In the genomic region with DNA sequence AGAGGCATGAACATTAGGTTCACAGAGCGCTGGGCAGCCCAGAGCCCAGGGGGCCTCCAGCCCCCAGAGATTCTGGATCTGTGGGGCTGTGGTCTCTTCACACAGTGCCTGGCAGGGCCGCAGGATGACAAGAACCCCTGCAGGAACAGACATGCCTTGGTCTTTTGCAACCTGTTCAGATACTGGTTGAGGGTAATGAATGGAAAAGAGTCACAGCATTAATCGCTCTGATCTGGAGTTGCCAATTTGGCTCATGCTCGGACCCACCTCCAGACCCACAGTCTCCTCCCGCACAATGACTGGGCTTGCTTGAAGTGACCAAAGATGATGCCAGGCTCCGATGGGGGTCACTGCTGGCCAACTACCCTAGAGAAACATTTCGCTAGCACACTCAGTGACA, we compare ENCODE assay signal across 26 cellular contexts.
"Had no signal": no experiment of that assay in that cellular context is flagged by ENCODE, and none has a peak within 500 bp of the region (broad histone marks: within the 10 kb centered on the region; RNA-seq: fewer than 3 reads in every experiment).

No MANE protein-coding gene starts in this region.

- H3K4me1 Mint-ChIP-seq: activated naive CD8-positive, alpha-beta T cell treated with anti-CD3 and anti-CD28 coated beads, Interleukin-2, amount 10 ng/mL, durations not matched to agents 7 days and 5 days had no signal

- H3K9me3 Mint-ChIP-seq: activated B cell treated with CpG ODN at 0.5 μM for 24 hours; activated CD8-positive, alpha-beta T cell treated with anti-CD3 and anti-CD28 coated beads for 36 hours; activated naive CD8-positive, alpha-beta T cell treated with anti-CD3 and anti-CD28 coated beads, Interleukin-2, amount 10 ng/mL, durations not matched to agents 7 days and 5 days; activated T-cell treated with anti-CD3 and anti-CD28 coated beads, Interleukin-2, amount 50 U/mL, for 72 hours; mesothelial cell of epicardium; neural progenitor cell; T-helper 2 cell treated with Interferon-gamma antibody and Interleukin-4, amounts not matched to agents 5 μg/mL and 100 μg/mL, for 36 hours had no signal

- H3K27ac Mint-ChIP-seq: activated B cell treated with CpG ODN at 0.5 μM for 24 hours; activated CD8-positive, alpha-beta memory T cell treated with anti-CD3 and anti-CD28 coated beads, Interleukin-2, amount 10 ng/mL, durations not matched to agents 7 days and 5 days; activated CD8-positive, alpha-beta T cell treated with anti-CD3 and anti-CD28 coated beads for 36 hours; activated naive CD8-positive, alpha-beta T cell treated with anti-CD3 and anti-CD28 coated beads, Interleukin-2, amount 10 ng/mL, durations not matched to agents 7 days and 5 days; activated T-cell treated with anti-CD3 and anti-CD28 coated beads, Interleukin-2, amount 50 U/mL, for 72 hours; mesothelial cell of epicardium; naive B cell; neural progenitor cell; T-helper 2 cell treated with Interferon-gamma antibody and Interleukin-4, amounts not matched to agents 5 μg/mL and 100 μg/mL, for 36 hours had no signal

- H3K27ac ChIP-seq: ascending aorta, neural progenitor cell, right atrium auricular region, testis had no signal

- ATAC-seq: activated CD8-positive, alpha-beta memory T cell treated with anti-CD3 and anti-CD28 coated beads, Interleukin-2, amount 10 ng/mL, durations not matched to agents 7 days and 5 days; activated CD8-positive, alpha-beta T cell treated with anti-CD3 and anti-CD28 coated beads for 36 hours; activated T-cell treated with anti-CD3 and anti-CD28 coated beads, Interleukin-2, amount 50 U/mL, for 72 hours; left ventricle myocardium superior had no signal

- H3K36me3 Mint-ChIP-seq: activated CD8-positive, alpha-beta memory T cell treated with anti-CD3 and anti-CD28 coated beads, Interleukin-2, amount 10 ng/mL, durations not matched to agents 7 days and 5 days; activated naive CD8-positive, alpha-beta T cell treated with anti-CD3 and anti-CD28 coated beads, Interleukin-2, amount 10 ng/mL, durations not matched to agents 7 days and 5 days; brain; mesothelial cell of epicardium; naive B cell; neural progenitor cell had no signal

- H3K4me3 ChIP-seq: ascending aorta, neural progenitor cell, right atrium auricular region, testis, transverse colon had no signal

- H3K4me3 Mint-ChIP-seq: activated B cell treated with CpG ODN at 0.5 μM for 24 hours; activated CD8-positive, alpha-beta memory T cell treated with anti-CD3 and anti-CD28 coated beads, Interleukin-2, amount 10 ng/mL, durations not matched to agents 7 days and 5 days; activated CD8-positive, alpha-beta T cell treated with anti-CD3 and anti-CD28 coated beads for 36 hours; activated naive CD8-positive, alpha-beta T cell treated with anti-CD3 and anti-CD28 coated beads, Interleukin-2, amount 10 ng/mL, durations not matched to agents 7 days and 5 days had no signal

- H3K36me3 ChIP-seq: ascending aorta, neural progenitor cell, right atrium auricular region, transverse colon had no signal

- DNase-seq: activated B cell treated with CpG ODN at 0.5 μM for 24 hours; activated CD4-positive, alpha-beta T cell treated with anti-CD3 and anti-CD28 coated beads, Interleukin-2, amount 50 U/mL, for 1 hour; activated CD8-positive, alpha-beta memory T cell treated with anti-CD3 and anti-CD28 coated beads, Interleukin-2, amount 10 ng/mL, durations not matched to agents 7 days and 5 days; activated CD8-positive, alpha-beta T cell treated with anti-CD3 and anti-CD28 coated beads for 36 hours; activated naive CD4-positive, alpha-beta T cell; activated naive CD8-positive, alpha-beta T cell treated with anti-CD3 and anti-CD28 coated beads, Interleukin-2, amount 10 ng/mL, durations not matched to agents 7 days and 5 days; activated T-cell treated with anti-CD3 and anti-CD28 coated beads for 4 hours; activated T-cell treated with anti-CD3 and anti-CD28 coated beads, Interleukin-2, amount 50 U/mL, for 72 hours; caudate nucleus; left ventricle myocardium superior; naive B cell; occipital lobe; stimulated activated CD4-positive, alpha-beta T cell treated with anti-CD3 and anti-CD28 coated beads, Interleukin-15, amount 100 ng/mL, for 24 hours; stimulated activated CD4-positive, alpha-beta T cell treated with anti-CD3 and anti-CD28 coated beads, Interleukin-2, amount 100 ng/mL, for 24 hours; stimulated activated naive CD4-positive, alpha-beta T cell; testis; transverse colon had no signal

- H3K27me3 ChIP-seq: ascending aorta, right atrium auricular region, testis, transverse colon had no signal

- H3K9me3 ChIP-seq: ascending aorta, right atrium auricular region, testis, transverse colon had no signal

- FAIRE-seq: endothelial cell of umbilical vein, frontal cortex, islet of Langerhans had no signal
